ENCODE assay signal across 14 cellular contexts in the genomic region with DNA sequence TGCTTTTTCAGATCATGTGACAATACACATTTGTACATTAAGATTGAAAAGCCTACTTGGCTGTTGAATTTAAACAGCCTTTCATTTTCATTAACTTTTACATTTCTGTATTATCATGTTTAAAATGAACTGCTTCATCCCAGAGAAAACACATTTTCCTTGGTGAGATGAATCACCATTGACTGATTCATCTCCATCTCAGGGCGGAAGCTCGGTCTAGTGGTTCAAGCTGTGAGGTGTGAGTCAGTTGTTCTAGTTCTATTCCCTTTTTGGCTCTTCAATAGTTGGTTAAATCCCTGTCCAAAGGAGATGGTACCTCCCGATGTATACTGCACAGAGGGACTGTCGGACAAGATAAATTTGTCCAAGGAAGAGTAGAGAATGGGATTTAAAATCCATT.
DNase-seq lines count a peak whose midpoint lies in the region; ATAC-seq lines count a peak whose summit lies in the region.
"Had no signal": no experiment of that assay in that cellular context is flagged by ENCODE, and none has a peak within 500 bp of the region (broad histone marks: within the 10 kb centered on the region; RNA-seq: fewer than 3 reads in every experiment).

No MANE protein-coding gene starts in this region.

- DNase-seq in EH (ENCODE audit: low read depth): peak; percentile 45
- DNase-seq in NCI-H226: peak; percentile 68
- DNase-seq in dedifferentiated amniotic fluid mesenchymal stem cell (ENCODE audit: extremely low spot score): peak; percentile 20
- peak; percentile 21 for DNase-seq in pons (ENCODE audit: low spot score)
- DNase-seq in activated CD8-positive, alpha-beta memory T cell treated with anti-CD3 and anti-CD28 coated beads for 24 hours: no peak
- no peak for DNase-seq in T1000 (lab: John Stamatoyannopoulos, UW)
- DNase-seq: activated naive CD4-positive, alpha-beta T cell treated with anti-CD3 and anti-CD28 coated beads, Interleukin-2, amount 50 U/mL, for 16 hours; C1 segment of cervical spinal cord; HFFc6; kidney; NCI-H2029; NCI-H526 had no signal

- no peak for ATAC-seq in HG02642 (IDR thresholded peaks at IDR 0.05; ENCODE audit: poor library complexity, unreplicated experiment)
- no peak for ATAC-seq in HG03460 (IDR thresholded peaks at IDR 0.05; ENCODE audit: unreplicated experiment)

Comparison
In these comparisons a context has a peak if more than half of its experiments do, and no peak if none do; other contexts are left out.
1. DNase-seq: peak in EH (single experiment), NCI-H226 (single experiment), dedifferentiated amniotic fluid mesenchymal stem cell (single experiment) and pons (single experiment); none in activated CD8-positive, alpha-beta memory T cell treated with anti-CD3 and anti-CD28 coated beads for 24 hours (single experiment) and T1000 (single experiment).